In the genomic region with DNA sequence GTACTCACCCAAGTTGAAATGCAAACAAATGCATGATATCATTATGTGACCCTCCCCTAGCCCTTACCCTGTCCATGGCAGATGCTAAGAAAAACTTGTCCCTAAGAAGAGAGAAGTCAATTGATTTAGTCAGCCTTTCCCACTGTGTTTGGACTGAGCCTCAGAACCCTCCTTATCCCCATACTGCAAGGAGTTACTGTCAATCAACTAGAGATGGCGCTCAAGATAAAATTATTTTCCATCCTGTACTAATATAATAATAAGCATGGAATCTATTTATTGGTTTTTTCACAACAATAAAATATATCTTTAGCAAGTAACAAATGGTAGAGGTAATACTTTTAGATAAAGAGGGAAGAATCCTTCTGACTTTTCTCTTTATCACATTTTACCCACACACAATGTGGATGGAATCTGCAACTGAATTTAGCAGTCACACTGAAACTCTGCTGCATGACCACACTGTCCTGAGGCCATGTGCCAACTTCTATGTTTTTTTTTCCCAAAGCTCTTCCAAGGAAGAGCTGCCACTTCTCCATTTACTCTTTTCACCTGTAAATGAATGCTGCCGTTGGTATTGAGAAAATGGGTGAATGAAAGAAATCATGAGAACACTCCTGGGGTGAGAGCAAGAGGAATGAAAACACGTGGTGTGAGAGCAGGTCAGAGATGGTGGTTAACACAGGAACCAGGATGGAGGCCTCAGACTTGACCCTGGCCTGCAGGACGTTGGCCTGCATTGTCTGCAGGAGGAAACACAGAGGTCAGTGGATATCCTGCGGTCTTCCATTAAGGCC, we compare ENCODE assay signal across 1 cellular context.
TF ChIP-seq lines count a peak whose summit lies in the region.

No MANE protein-coding gene starts in this region.

TF ChIP-seq in H1, 55 proteins besides CTCF, POLR2A, EP300 and RAD21 (continued from another document):
- TF ChIP-seq EZH2 (IDR thresholded peaks at IDR 0.05; ENCODE audit: low read depth, low read length, severe bottlenecking) (no peak), TBP (IDR thresholded peaks at IDR 0.05; ENCODE audit: low read depth, low read length) (no peak), POLR2AphosphoS5 (IDR thresholded peaks at IDR 0.05; ENCODE audit: low read depth, low read length) (no peak), NRF1 (IDR thresholded peaks at IDR 0.05; ENCODE audit: low read depth, low read length) (no peak), CBX8 (IDR thresholded peaks at IDR 0.05; ENCODE audit: borderline replicate concordance, low read depth, low read length) (no peak)
- TF ChIP-seq, protein P1, sequence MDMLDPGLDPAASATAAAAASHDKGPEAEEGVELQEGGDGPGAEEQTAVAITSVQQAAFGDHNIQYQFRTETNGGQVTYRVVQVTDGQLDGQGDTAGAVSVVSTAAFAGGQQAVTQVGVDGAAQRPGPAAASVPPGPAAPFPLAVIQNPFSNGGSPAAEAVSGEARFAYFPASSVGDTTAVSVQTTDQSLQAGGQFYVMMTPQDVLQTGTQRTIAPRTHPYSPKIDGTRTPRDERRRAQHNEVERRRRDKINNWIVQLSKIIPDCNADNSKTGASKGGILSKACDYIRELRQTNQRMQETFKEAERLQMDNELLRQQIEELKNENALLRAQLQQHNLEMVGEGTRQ (IDR thresholded peaks at IDR 0.05; ENCODE audit: low read length), result no peak
- TF ChIP-seq, protein P2, sequence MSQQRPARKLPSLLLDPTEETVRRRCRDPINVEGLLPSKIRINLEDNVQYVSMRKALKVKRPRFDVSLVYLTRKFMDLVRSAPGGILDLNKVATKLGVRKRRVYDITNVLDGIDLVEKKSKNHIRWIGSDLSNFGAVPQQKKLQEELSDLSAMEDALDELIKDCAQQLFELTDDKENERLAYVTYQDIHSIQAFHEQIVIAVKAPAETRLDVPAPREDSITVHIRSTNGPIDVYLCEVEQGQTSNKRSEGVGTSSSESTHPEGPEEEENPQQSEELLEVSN (IDR thresholded peaks at IDR 0.05), result peak; percentile 36; the same call in 1 of the 2 replicates
